ENCODE assay signal across 16 cellular contexts in the genomic region with DNA sequence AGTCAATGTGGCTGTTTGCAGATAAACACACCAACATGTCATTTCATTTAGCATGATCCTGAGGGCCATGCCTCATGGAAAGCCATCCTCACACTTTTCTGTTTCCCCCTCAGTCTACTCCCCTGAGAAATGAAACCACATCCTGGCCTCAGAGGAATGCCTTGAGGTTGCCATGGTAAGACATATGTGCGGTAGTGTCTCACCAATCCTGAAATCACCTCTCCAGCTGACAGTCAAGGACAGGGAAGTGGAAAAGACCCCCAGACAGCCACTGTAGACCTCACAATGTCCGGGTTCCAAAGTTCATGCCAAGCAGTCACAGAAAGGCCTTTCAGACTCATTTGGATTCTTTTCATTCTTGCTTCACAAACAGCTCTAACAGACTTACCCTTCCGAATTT.
DNase-seq lines count a peak whose midpoint lies in the region; TF ChIP-seq lines count a peak whose summit lies in the region.
"Had no signal": no experiment of that assay in that cellular context is flagged by ENCODE, and none has a peak within 500 bp of the region (broad histone marks: within the 10 kb centered on the region; RNA-seq: fewer than 3 reads in every experiment).

No MANE protein-coding gene starts in this region.

- peaks cover 49% of the 10 kb centered on the region for H3K4me1 ChIP-seq in BLaER1
- peaks cover 6% of the 10 kb centered on the region for H3K4me1 ChIP-seq in ovary (ENCODE audit: insufficient read depth)
- H3K4me1 ChIP-seq in Karpas-422 (ENCODE audit: low read length) = peaks cover under 1% of the 10 kb centered on the region; the same call in 1 of the 2 replicates
- H3K4me1 ChIP-seq: prostate gland had no signal

- no peak for TF ChIP-seq POLR2A in ovary (IDR thresholded peaks at IDR 0.05)

- intact Hi-C loops in CD14-positive monocyte (cut with micrococcal nuclease) = no loop called here
- intact Hi-C loops in ovary (cut with DNase I) = loop anchor here in 1 of 4 donors (10.0 kb wide), 1 partner anchor 182 kb away; no protein-coding TSS in a partner anchor

- H3K27ac Mint-ChIP-seq in brain = peak overlapping the region in 3 of 5 experiments; percentile 13 to 69 (median 57)
- no peak overlapping the region for H3K27ac Mint-ChIP-seq in CD14-positive monocyte
- H3K27ac Mint-ChIP-seq: activated CD8-positive, alpha-beta T cell treated with anti-CD3 and anti-CD28 coated beads, Interleukin-2, amount 10 ng/mL, durations not matched to agents 7 days and 5 days; activated naive CD8-positive, alpha-beta T cell treated with anti-CD3 and anti-CD28 coated beads, Interleukin-2, amount 10 ng/mL, durations not matched to agents 7 days and 5 days; activated T-cell treated with anti-CD3 and anti-CD28 coated beads, Interleukin-2, amount 50 U/mL, for 72 hours had no signal

- H3K9me2 ChIP-seq in Karpas-422 (replicated peaks; ENCODE audit: insufficient read depth, low read length) = no peaks in the 10 kb centered on the region

- H3K27me3 Mint-ChIP-seq in brain = no peaks in the 10 kb centered on the region
- H3K27me3 Mint-ChIP-seq in CD14-positive monocyte (ENCODE audit: low read depth in 3 of 3) = peaks cover 1 to 3% (median 3%) of the 10 kb centered on the region in 3 donors

- H3K27ac ChIP-seq in BLaER1 = no peak overlapping the region
- H3K27ac ChIP-seq in ovary = no peak overlapping the region
- no peak overlapping the region for H3K27ac ChIP-seq in Karpas-422 (ENCODE audit: low read length)
- H3K27ac ChIP-seq: gastroesophageal sphincter, prostate gland, stomach had no signal

- H4K20me1 ChIP-seq in BLaER1 (no peaks in the 10 kb centered on the region), Karpas-422 (ENCODE audit: insufficient read depth, low read depth, low read length) (no peaks in the 10 kb centered on the region)

- H3K4me3 ChIP-seq in BLaER1 (no peak overlapping the region), ovary (no peak overlapping the region), Karpas-422 (ENCODE audit: low read length) (no peak overlapping the region)
- no peak overlapping the region for H3K4me3 ChIP-seq in Jurkat, Clone E6-1 (ENCODE audit: low read length)
- H3K4me3 ChIP-seq: gastroesophageal sphincter, prostate gland, stomach had no signal

- H3K4me3 Mint-ChIP-seq in brain = no peak overlapping the region
- no peak overlapping the region for H3K4me3 Mint-ChIP-seq in CD14-positive monocyte
- H3K4me3 Mint-ChIP-seq: activated CD8-positive, alpha-beta T cell treated with anti-CD3 and anti-CD28 coated beads, Interleukin-2, amount 10 ng/mL, durations not matched to agents 7 days and 5 days; activated naive CD8-positive, alpha-beta T cell treated with anti-CD3 and anti-CD28 coated beads, Interleukin-2, amount 10 ng/mL, durations not matched to agents 7 days and 5 days; activated T-cell treated with anti-CD3 and anti-CD28 coated beads, Interleukin-2, amount 50 U/mL, for 72 hours had no signal

- peaks cover 0 to 3% (median 0%) of the 10 kb centered on the region in 5 experiments for H3K9me3 Mint-ChIP-seq in brain
- no peaks in the 10 kb centered on the region for H3K9me3 Mint-ChIP-seq in CD14-positive monocyte
- H3K9me3 Mint-ChIP-seq: activated naive CD8-positive, alpha-beta T cell treated with anti-CD3 and anti-CD28 coated beads, Interleukin-2, amount 10 ng/mL, durations not matched to agents 7 days and 5 days; activated T-cell treated with anti-CD3 and anti-CD28 coated beads, Interleukin-2, amount 50 U/mL, for 72 hours had no signal

- WGBS in ovary, 3 donors = 46 to 52% (median 51%) methylated on average over 3 of the region's 3 CpGs

- H3K9ac ChIP-seq in BLaER1 (no peak overlapping the region), Karpas-422 (ENCODE audit: low read length) (no peak overlapping the region)

- H3K4me2 ChIP-seq in BLaER1 (peak overlapping the region; percentile 77), Karpas-422 (ENCODE audit: low read depth, low read length, poor library complexity, severe bottlenecking) (no peak overlapping the region)

- H3K36me3 ChIP-seq in BLaER1 (no peaks in the 10 kb centered on the region), ovary (no peaks in the 10 kb centered on the region), Karpas-422 (ENCODE audit: insufficient read depth, low read length) (no peaks in the 10 kb centered on the region)
- H3K36me3 ChIP-seq: gastroesophageal sphincter, prostate gland, stomach had no signal

- H3K4me1 Mint-ChIP-seq in brain = peaks cover 31% of the 10 kb centered on the region
- H3K4me1 Mint-ChIP-seq in CD14-positive monocyte = no peaks in the 10 kb centered on the region

- no peaks in the 10 kb centered on the region for H3K79me2 ChIP-seq in Karpas-422 (ENCODE audit: low read length)

- DNase-seq in Jurkat, Clone E6-1 (ENCODE audit: low read depth, low spot score) = peak; percentile 7
- DNase-seq in myocyte (ENCODE audit: low read depth) (peak; percentile 50), DMS 273 treated with DMSO at 0.1 percent for 48 hours (lab: John Stamatoyannopoulos, UW) (no peak), CD14-positive monocyte (ENCODE audit: low spot score) (no peak), ovary (no peak), Karpas-422 (no peak)
- DNase-seq: activated CD8-positive, alpha-beta T cell treated with anti-CD3 and anti-CD28 coated beads, Interleukin-2, amount 10 ng/mL, durations not matched to agents 7 days and 5 days; activated naive CD8-positive, alpha-beta T cell treated with anti-CD3 and anti-CD28 coated beads, Interleukin-2, amount 10 ng/mL, durations not matched to agents 7 days and 5 days; activated T-cell treated with anti-CD3 and anti-CD28 coated beads, Interleukin-2, amount 50 U/mL, for 72 hours; NCI-H1092; NCI-H82; stomach had no signal

- H3K9me3 ChIP-seq in BLaER1 (no peaks in the 10 kb centered on the region), ovary (no peaks in the 10 kb centered on the region), Karpas-422 (ENCODE audit: low read length) (no peaks in the 10 kb centered on the region)
- H3K9me3 ChIP-seq: gastroesophageal sphincter, prostate gland, stomach had no signal

- TF ChIP-seq CTCF in brain (conservative IDR thresholded peaks at IDR 0.05) = no peak
- no peak for TF ChIP-seq CTCF in CD14-positive monocyte (IDR thresholded peaks at IDR 0.05)
- TF ChIP-seq CTCF in ovary (IDR thresholded peaks at IDR 0.05) = no peak

- TF ChIP-seq EP300 in ovary (IDR thresholded peaks at IDR 0.05) = no peak

- no peak overlapping the region for H2AFZ ChIP-seq in Karpas-422 (ENCODE audit: low read length)

- no peaks in the 10 kb centered on the region for H3K27me3 ChIP-seq in BLaER1
- H3K27me3 ChIP-seq in ovary = no peaks in the 10 kb centered on the region
- H3K27me3 ChIP-seq in Karpas-422 (ENCODE audit: low read length) = no peaks in the 10 kb centered on the region
- H3K27me3 ChIP-seq: gastroesophageal sphincter, stomach had no signal

- H3K36me3 Mint-ChIP-seq in brain (no peaks in the 10 kb centered on the region), CD14-positive monocyte (no peaks in the 10 kb centered on the region)
- H3K36me3 Mint-ChIP-seq: activated naive CD8-positive, alpha-beta T cell treated with anti-CD3 and anti-CD28 coated beads, Interleukin-2, amount 10 ng/mL, durations not matched to agents 7 days and 5 days had no signal

Comparison
In these comparisons a context has a peak if more than half of its experiments do, and no peak if none do; other contexts are left out.
1. DNase-seq: peak in Jurkat, Clone E6-1 (single experiment) and myocyte (single experiment); none in DMS 273 treated with DMSO at 0.1 percent for 48 hours (single experiment), CD14-positive monocyte (single experiment), ovary (0 of 5) and Karpas-422 (single experiment).
2. H3K27ac Mint-ChIP-seq: peak in brain (3 of 5); none in CD14-positive monocyte (0 of 7).